ENCODE assay signal across 1 cellular context in genomic region chr15:40555876-40556275, GRCh38.
TF ChIP-seq lines count a peak whose summit lies in the region.

No MANE protein-coding gene starts in this region.

TF ChIP-seq in H1, 55 proteins besides CTCF, POLR2A, EP300 and RAD21:
- TF ChIP-seq KDM1A (IDR thresholded peaks at IDR 0.05; ENCODE audit: borderline replicate concordance, low read length): peak; percentile 49; the same call in 1 of the 2 replicates
- TF ChIP-seq GABPA (IDR thresholded peaks at IDR 0.05; ENCODE audit: borderline replicate concordance, insufficient read depth, low read length): no peak
- TF ChIP-seq, protein P1, sequence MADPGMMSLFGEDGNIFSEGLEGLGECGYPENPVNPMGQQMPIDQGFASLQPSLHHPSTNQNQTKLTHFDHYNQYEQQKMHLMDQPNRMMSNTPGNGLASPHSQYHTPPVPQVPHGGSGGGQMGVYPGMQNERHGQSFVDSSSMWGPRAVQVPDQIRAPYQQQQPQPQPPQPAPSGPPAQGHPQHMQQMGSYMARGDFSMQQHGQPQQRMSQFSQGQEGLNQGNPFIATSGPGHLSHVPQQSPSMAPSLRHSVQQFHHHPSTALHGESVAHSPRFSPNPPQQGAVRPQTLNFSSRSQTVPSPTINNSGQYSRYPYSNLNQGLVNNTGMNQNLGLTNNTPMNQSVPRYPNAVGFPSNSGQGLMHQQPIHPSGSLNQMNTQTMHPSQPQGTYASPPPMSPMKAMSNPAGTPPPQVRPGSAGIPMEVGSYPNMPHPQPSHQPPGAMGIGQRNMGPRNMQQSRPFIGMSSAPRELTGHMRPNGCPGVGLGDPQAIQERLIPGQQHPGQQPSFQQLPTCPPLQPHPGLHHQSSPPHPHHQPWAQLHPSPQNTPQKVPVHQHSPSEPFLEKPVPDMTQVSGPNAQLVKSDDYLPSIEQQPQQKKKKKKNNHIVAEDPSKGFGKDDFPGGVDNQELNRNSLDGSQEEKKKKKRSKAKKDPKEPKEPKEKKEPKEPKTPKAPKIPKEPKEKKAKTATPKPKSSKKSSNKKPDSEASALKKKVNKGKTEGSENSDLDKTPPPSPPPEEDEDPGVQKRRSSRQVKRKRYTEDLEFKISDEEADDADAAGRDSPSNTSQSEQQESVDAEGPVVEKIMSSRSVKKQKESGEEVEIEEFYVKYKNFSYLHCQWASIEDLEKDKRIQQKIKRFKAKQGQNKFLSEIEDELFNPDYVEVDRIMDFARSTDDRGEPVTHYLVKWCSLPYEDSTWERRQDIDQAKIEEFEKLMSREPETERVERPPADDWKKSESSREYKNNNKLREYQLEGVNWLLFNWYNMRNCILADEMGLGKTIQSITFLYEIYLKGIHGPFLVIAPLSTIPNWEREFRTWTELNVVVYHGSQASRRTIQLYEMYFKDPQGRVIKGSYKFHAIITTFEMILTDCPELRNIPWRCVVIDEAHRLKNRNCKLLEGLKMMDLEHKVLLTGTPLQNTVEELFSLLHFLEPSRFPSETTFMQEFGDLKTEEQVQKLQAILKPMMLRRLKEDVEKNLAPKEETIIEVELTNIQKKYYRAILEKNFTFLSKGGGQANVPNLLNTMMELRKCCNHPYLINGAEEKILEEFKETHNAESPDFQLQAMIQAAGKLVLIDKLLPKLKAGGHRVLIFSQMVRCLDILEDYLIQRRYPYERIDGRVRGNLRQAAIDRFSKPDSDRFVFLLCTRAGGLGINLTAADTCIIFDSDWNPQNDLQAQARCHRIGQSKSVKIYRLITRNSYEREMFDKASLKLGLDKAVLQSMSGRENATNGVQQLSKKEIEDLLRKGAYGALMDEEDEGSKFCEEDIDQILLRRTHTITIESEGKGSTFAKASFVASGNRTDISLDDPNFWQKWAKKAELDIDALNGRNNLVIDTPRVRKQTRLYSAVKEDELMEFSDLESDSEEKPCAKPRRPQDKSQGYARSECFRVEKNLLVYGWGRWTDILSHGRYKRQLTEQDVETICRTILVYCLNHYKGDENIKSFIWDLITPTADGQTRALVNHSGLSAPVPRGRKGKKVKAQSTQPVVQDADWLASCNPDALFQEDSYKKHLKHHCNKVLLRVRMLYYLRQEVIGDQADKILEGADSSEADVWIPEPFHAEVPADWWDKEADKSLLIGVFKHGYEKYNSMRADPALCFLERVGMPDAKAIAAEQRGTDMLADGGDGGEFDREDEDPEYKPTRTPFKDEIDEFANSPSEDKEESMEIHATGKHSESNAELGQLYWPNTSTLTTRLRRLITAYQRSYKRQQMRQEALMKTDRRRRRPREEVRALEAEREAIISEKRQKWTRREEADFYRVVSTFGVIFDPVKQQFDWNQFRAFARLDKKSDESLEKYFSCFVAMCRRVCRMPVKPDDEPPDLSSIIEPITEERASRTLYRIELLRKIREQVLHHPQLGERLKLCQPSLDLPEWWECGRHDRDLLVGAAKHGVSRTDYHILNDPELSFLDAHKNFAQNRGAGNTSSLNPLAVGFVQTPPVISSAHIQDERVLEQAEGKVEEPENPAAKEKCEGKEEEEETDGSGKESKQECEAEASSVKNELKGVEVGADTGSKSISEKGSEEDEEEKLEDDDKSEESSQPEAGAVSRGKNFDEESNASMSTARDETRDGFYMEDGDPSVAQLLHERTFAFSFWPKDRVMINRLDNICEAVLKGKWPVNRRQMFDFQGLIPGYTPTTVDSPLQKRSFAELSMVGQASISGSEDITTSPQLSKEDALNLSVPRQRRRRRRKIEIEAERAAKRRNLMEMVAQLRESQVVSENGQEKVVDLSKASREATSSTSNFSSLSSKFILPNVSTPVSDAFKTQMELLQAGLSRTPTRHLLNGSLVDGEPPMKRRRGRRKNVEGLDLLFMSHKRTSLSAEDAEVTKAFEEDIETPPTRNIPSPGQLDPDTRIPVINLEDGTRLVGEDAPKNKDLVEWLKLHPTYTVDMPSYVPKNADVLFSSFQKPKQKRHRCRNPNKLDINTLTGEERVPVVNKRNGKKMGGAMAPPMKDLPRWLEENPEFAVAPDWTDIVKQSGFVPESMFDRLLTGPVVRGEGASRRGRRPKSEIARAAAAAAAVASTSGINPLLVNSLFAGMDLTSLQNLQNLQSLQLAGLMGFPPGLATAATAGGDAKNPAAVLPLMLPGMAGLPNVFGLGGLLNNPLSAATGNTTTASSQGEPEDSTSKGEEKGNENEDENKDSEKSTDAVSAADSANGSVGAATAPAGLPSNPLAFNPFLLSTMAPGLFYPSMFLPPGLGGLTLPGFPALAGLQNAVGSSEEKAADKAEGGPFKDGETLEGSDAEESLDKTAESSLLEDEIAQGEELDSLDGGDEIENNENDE (IDR thresholded peaks at IDR 0.05; ENCODE audit: insufficient replicate concordance, low read length): no peak
